ENCODE assay signal across 12 cellular contexts in genomic region chr5:175457466-175457865, GRCh38. TPM values are rescaled to one million over a fixed set of nuclear protein-coding genes. Genes with fewer than 3 reads are reported as not detected.
DNase-seq lines count a peak whose midpoint lies in the region; ATAC-seq, FAIRE-seq and TF ChIP-seq lines count a peak whose summit lies in the region.
"Had no signal": no experiment of that assay in that cellular context is flagged by ENCODE, and none has a peak within 500 bp of the region (broad histone marks: within the 10 kb centered on the region; RNA-seq: fewer than 3 reads in every experiment).

No MANE protein-coding gene starts in this region.

- no peaks in the 10 kb centered on the region for H4K20me1 ChIP-seq in keratinocyte (ENCODE audit: control insufficient read depth, extremely low read depth, insufficient read depth, low read length)

- intact Hi-C loops in gastrocnemius medialis (cut with DNase I; ENCODE audit: low total_unique reads), result no loop called here

- H3K4me1 ChIP-seq in keratinocyte (ENCODE audit: control insufficient read depth, extremely low read depth, insufficient read depth, low read length) (no peaks in the 10 kb centered on the region), gastrocnemius medialis (no peaks in the 10 kb centered on the region)

- H3K9me3 ChIP-seq in keratinocyte (ENCODE audit: control insufficient read depth, low read depth, low read length) (no peaks in the 10 kb centered on the region), gastrocnemius medialis (no peaks in the 10 kb centered on the region)

- no peaks in the 10 kb centered on the region for H3K9me1 ChIP-seq in keratinocyte (ENCODE audit: control insufficient read depth, extremely low read depth, insufficient read depth, low read length)

- H3K27ac ChIP-seq in keratinocyte (ENCODE audit: control insufficient read depth, insufficient read depth, low read length) (no peak overlapping the region), gastrocnemius medialis (no peak overlapping the region)

- DNase-seq in NCI-H345 (lab: John Stamatoyannopoulos, UW) (peak; percentile 35), NCI-H345 treated with DMSO at 0.1 percent for 48 hours (lab: John Stamatoyannopoulos, UW; ENCODE audit: unreplicated experiment) (no peak), keratinocyte (ENCODE audit: low read depth, low spot score) (no peak), mucosa of gallbladder (ENCODE audit: low spot score) (no peak), GM12892 (ENCODE audit: insufficient read length) (no peak), gastrocnemius medialis (no peak)
- DNase-seq: activated CD4-positive, alpha-beta T cell treated with anti-CD3 and anti-CD28 coated beads for 48 hours; stimulated activated naive CD4-positive, alpha-beta T cell treated with Interleukin-2 at 50 U/mL for 16 hours had no signal

- H3K36me3 ChIP-seq in keratinocyte (ENCODE audit: control insufficient read depth in 2 of 2, extremely low read depth in 1 of 2, insufficient read depth in 2 of 2, low read length in 2 of 2), result no peaks in the 10 kb centered on the region
- H3K36me3 ChIP-seq in gastrocnemius medialis, result no peaks in the 10 kb centered on the region

- no peak overlapping the region for H3K9ac ChIP-seq in keratinocyte (ENCODE audit: control insufficient read depth, extremely low read depth, insufficient read depth, low read length)

- ATAC-seq in GM21723 (IDR thresholded peaks at IDR 0.05; ENCODE audit: unreplicated experiment), result peak; percentile 95
- ATAC-seq in HG03442 (IDR thresholded peaks at IDR 0.05; ENCODE audit: unreplicated experiment), result peak; percentile 89
- ATAC-seq in gastrocnemius medialis, result no peak

- dilution Hi-C loops in keratinocyte (cut with MboI; ENCODE audit: extremely low pct_ligation_motif_present, low sequenced_read_pairs), result no loop called here

- H3K27me3 ChIP-seq in keratinocyte (ENCODE audit: control insufficient read depth, extremely low read depth, insufficient read depth, low read length) (no peaks in the 10 kb centered on the region), gastrocnemius medialis (peaks cover 0 to 9% (median 3%) of the 10 kb centered on the region in 3 donors)

- FAIRE-seq in keratinocyte (lab: Jason Lieb, UNC) (peak; percentile 56), GM12892 (lab: Jason Lieb, UNC) (no peak)

- in situ Hi-C loops in gastrocnemius medialis (cut with MboI; ENCODE audit: low sequenced_read_pairs in 4 of 4), result no loop called here

- H2AFZ ChIP-seq in keratinocyte (ENCODE audit: control insufficient read depth, low read length), result no peak overlapping the region

- H3K79me2 ChIP-seq in keratinocyte (ENCODE audit: control insufficient read depth, insufficient read depth, low read length), result no peaks in the 10 kb centered on the region

- H3K4me2 ChIP-seq in keratinocyte (ENCODE audit: control insufficient read depth, extremely low read depth, insufficient read depth, low read depth, low read length), result no peak overlapping the region

- H3K4me3 ChIP-seq in keratinocyte (ENCODE audit: control insufficient read depth in 2 of 3, extremely low read depth in 1 of 3, insufficient read depth in 2 of 3, low read depth in 1 of 3, low read length in 3 of 3) (no peak overlapping the region), gastrocnemius medialis (no peak overlapping the region)

- peak in 1 of 3 experiments; percentile 14 for TF ChIP-seq CTCF in keratinocyte (optimal IDR thresholded peaks at IDR 0.05 in 1 of 3, IDR thresholded peaks at IDR 0.05 in 1 of 3, conservative IDR thresholded peaks at IDR 0.05 in 1 of 3; ENCODE audit: extremely low read depth in 1 of 3, insufficient read depth in 2 of 3, low read length in 3 of 3)
- no peak for TF ChIP-seq CTCF in gastrocnemius medialis (IDR thresholded peaks at IDR 0.05 in 4 of 5, conservative IDR thresholded peaks at IDR 0.05 in 1 of 5)

- TF ChIP-seq POLR2A in GM12892 (IDR thresholded peaks at IDR 0.05; ENCODE audit: low read depth, low read length), result no peak
- TF ChIP-seq POLR2A in gastrocnemius medialis (IDR thresholded peaks at IDR 0.05), result no peak

RNA-seq across cellular contexts. Expression of gene DRD1, which starts 13.5 kb away (rescaled TPM):
- 0.01 TPM in 1 of 3 replicates, not detected in the others for polyA plus RNA-seq in keratinocyte
- polyA plus RNA-seq in keratinocyte (2011; ENCODE audit: low read depth), result not detected
- not detected in 2 replicates for polyA plus RNA-seq in keratinocyte (2011; cell fraction: cytosol; rRNA removed)
- polyA plus RNA-seq in keratinocyte (2011; cell fraction: nucleus; rRNA removed), result 0.03 TPM in 1 of 2 replicates, not detected in the other
- polyA plus RNA-seq in keratinocyte (2012; ENCODE audit: low replicate concordance), result not detected in 2 replicates
- not detected in 3 replicates for polyA minus RNA-seq in keratinocyte
- polyA minus RNA-seq in keratinocyte (2011; cell fraction: cytosol; rRNA and poly(A)+ RNA removed), result not detected
- polyA minus RNA-seq in keratinocyte (2011; cell fraction: nucleus; rRNA and poly(A)+ RNA removed), result not detected in 2 replicates
- total RNA-seq in mucosa of gallbladder, result 0.81 TPM
- polyA plus RNA-seq in GM12892 (2012; ENCODE audit: missing spikeins), result not detected
- not detected for total RNA-seq in gastrocnemius medialis
- total RNA-seq: NCI-H460, pulmonary artery endothelial cell had no signal

RNA-seq across cellular contexts. Expression of gene SFXN1, which starts 20.9 kb away (rescaled TPM):
- 57.1 to 133 TPM (median 80.8 TPM) in 3 replicates for polyA plus RNA-seq in keratinocyte
- polyA plus RNA-seq in keratinocyte (2011; ENCODE audit: low read depth), result 16.7 TPM
- 48.9 and 88.6 TPM in 2 replicates for polyA plus RNA-seq in keratinocyte (2011; cell fraction: cytosol; rRNA removed)
- 46.1 and 49.7 TPM in 2 replicates for polyA plus RNA-seq in keratinocyte (2011; cell fraction: nucleus; rRNA removed)
- polyA plus RNA-seq in keratinocyte (2012; ENCODE audit: low replicate concordance), result 26.9 and 68.7 TPM in 2 replicates
- 122 to 200 TPM (median 133 TPM) in 3 replicates for polyA minus RNA-seq in keratinocyte
- polyA minus RNA-seq in keratinocyte (2011; cell fraction: cytosol; rRNA and poly(A)+ RNA removed), result 32.8 TPM
- 16.4 and 38.2 TPM in 2 replicates for polyA minus RNA-seq in keratinocyte (2011; cell fraction: nucleus; rRNA and poly(A)+ RNA removed)
- 42.7 TPM for total RNA-seq in mucosa of gallbladder
- polyA plus RNA-seq in GM12892 (2012; ENCODE audit: missing spikeins), result 68.8 TPM
- total RNA-seq in gastrocnemius medialis, result 10 to 100 TPM in 3 of 4 donors, 1 to 10 TPM in 1; 5.8 to 16.7 (median 13.1) TPM

Comparison
In these comparisons a context has a peak if more than half of its experiments do, and no peak if none do; other contexts are left out.
1. ATAC-seq: peak in GM21723 (single experiment) and HG03442 (single experiment); none in gastrocnemius medialis (0 of 2).